Comparison of ENCODE assay signal across 1 cellular context in the genomic region with DNA sequence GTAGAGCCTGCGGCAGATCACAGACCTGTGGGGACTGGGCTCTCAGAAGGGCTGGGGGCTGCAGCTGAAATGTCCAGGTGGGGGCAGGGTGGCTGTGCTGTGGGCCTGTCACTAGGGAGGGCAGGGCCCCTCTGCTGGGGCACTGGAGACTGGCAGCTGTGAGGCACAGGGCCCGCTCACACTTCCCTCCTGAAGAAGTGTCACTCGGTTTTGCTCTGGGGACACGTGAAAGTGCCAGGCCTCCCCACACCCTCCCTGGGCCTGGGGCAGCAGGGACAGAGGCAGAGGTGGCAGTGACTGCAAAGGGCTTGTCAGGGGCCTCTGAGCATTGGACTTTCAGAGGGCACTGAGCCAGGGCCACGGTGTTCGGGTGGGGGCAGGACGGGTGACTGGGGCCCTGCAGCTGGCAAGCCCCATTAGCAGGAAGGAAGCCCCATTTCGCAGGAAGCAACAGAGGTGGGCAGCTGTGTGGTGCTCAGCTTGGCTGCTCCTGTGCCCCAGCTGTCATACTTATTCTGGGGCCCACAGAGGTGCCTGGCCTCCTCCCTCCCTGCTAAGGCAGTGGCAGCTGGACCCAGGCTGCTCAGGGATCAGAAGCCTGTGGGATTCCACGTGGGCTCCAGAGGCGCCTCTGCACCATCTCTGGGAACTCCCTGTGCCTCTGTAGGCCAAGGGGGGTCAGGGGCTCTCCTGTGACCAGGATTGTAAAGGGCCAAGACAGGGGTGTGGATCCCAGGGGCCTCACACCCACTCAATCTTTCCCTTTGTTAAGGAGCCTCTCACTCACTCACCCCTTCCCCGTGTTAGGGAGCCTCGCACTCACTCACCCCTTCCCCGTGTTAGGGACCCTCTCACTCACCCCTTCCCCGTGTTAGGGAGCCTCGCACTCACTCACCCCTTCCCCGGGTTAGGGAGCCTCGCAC.
TF ChIP-seq lines count a peak whose summit lies in the region.

No MANE protein-coding gene starts in this region.

TF ChIP-seq in GM12878, 131 proteins besides CTCF, POLR2A, EP300 and RAD21:
- peak; percentile 50 for TF ChIP-seq IKZF1 (conservative IDR thresholded peaks at IDR 0.05)
TF ChIP-seq in GM12878: peak in this region for 1; not testable (repeated sequence) for 130.
